Comparison of ENCODE assay signal across 18 cellular contexts in the genomic region with DNA sequence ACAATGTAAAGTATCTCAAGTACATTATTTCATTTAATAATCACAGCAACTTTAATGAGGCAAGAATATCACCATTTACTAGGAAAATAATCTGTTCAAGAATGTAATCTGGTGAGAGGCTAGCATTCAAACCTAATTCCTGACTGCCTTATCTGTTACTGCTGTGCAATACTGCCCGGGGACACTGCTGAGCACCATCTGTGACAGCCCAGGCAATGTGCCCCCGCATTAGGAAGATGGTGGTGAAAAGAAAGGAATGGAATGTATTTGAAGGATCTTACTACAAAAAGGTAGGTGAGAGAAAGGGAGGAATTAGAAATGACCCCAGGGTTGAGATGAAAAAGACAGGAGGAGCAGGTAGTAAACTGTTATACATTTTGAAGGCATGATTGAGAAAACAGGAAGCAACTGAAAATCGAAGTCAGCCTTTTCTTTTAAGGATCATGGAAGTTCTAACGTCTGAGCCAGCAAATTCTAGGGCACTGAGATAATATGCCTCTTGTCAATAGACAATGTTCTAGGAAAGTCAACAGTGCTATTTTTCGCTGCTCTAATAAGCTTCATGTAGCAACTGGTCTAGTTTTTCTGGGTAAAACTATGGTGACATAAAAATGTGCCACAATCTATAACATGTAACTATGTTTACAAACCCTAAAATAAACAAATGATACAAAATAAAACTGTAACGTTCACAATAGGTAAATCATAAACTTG.
DNase-seq lines count a peak whose midpoint lies in the region; ATAC-seq, FAIRE-seq and TF ChIP-seq lines count a peak whose summit lies in the region.
"Had no signal": no experiment of that assay in that cellular context is flagged by ENCODE, and none has a peak within 500 bp of the region (broad histone marks: within the 10 kb centered on the region; RNA-seq: fewer than 3 reads in every experiment).

No MANE protein-coding gene starts in this region.

- H4K91ac ChIP-seq in mesenchymal stem cell (ENCODE audit: low read length): no peak overlapping the region

- H3K23ac ChIP-seq in mesenchymal stem cell (ENCODE audit: low read length in 2 of 2): no peak overlapping the region

- H3K36me3 ChIP-seq in HUES6 (ENCODE audit: control insufficient read depth, insufficient read depth, low read length): peaks cover 22% of the 10 kb centered on the region; the same call in 1 of the 2 replicates
- no peaks in the 10 kb centered on the region for H3K36me3 ChIP-seq in bronchial epithelial cell (ENCODE audit: control insufficient read depth, insufficient read depth, low read length)
- peaks cover 5 to 74% of the 10 kb centered on the region in 2 experiments for H3K36me3 ChIP-seq in mesenchymal stem cell (ENCODE audit: control insufficient read depth in 1 of 2, insufficient read depth in 2 of 2, low read depth in 1 of 2, low read length in 2 of 2)

- no peak for FAIRE-seq in bronchial epithelial cell (lab: Jason Lieb, UNC)

- H3K27me3 Mint-ChIP-seq in Calu3 (ENCODE audit: unreplicated experiment): no peaks in the 10 kb centered on the region
- H3K27me3 Mint-ChIP-seq: activated B cell treated with CpG ODN at 0.5 μM for 24 hours; activated CD4-positive, alpha-beta memory T cell treated with anti-CD3 and anti-CD28 coated beads for 36 hours had no signal

- no peak overlapping the region for H3K14ac ChIP-seq in mesenchymal stem cell (ENCODE audit: low read length in 2 of 2)

- no peak overlapping the region for H4K8ac ChIP-seq in mesenchymal stem cell (ENCODE audit: low read length)

- H3K4me2 ChIP-seq in mesenchymal stem cell (ENCODE audit: low read length, poor library complexity, severe bottlenecking): no peak overlapping the region

- no peak overlapping the region for H2BK12ac ChIP-seq in mesenchymal stem cell (ENCODE audit: low read length in 2 of 2)

- H2BK15ac ChIP-seq in mesenchymal stem cell (ENCODE audit: low read depth, poor library complexity, severe bottlenecking): no peak overlapping the region

- H3K4me1 ChIP-seq in HUES6 (ENCODE audit: control insufficient read depth, insufficient read depth, low read length) (no peaks in the 10 kb centered on the region; the same call in 1 of the 2 replicates), mesenchymal stem cell (ENCODE audit: control insufficient read depth, insufficient read depth, low read depth, low read length) (peaks cover 3% of the 10 kb centered on the region)
- H3K4me1 ChIP-seq: SJCRH30 had no signal

- 0 out of 2 replicates have a peak overlapping the region, but pooled peaks have one; percentile 0 for H3K27ac ChIP-seq in HUES6 (ENCODE audit: low read depth, low read length)
- H3K27ac ChIP-seq in mesenchymal stem cell (ENCODE audit: low read length, poor library complexity, severe bottlenecking): no peak overlapping the region
- H3K27ac ChIP-seq: SJCRH30, spleen had no signal

- H3K4ac ChIP-seq in mesenchymal stem cell (ENCODE audit: low read depth in 1 of 2, low read length in 2 of 2): no peak overlapping the region

- 86% methylated on average over 5 of the region's 6 CpGs for WGBS in mesenchymal stem cell

- no peaks in the 10 kb centered on the region for H3K36me3 Mint-ChIP-seq in Calu3 (ENCODE audit: insufficient read depth, unreplicated experiment)
- H3K36me3 Mint-ChIP-seq: activated CD4-positive, alpha-beta memory T cell treated with anti-CD3 and anti-CD28 coated beads for 36 hours had no signal

- H3K4me3 Mint-ChIP-seq in Calu3 (ENCODE audit: low read depth, unreplicated experiment): no peak overlapping the region
- H3K4me3 Mint-ChIP-seq: activated B cell treated with CpG ODN at 0.5 μM for 24 hours; activated CD4-positive, alpha-beta memory T cell treated with anti-CD3 and anti-CD28 coated beads for 36 hours had no signal

- no peak overlapping the region for H2AFZ ChIP-seq in mesenchymal stem cell (ENCODE audit: low read depth, low read length)

- no peak overlapping the region for H3K4me3 ChIP-seq in HUES6 (ENCODE audit: low read depth, low read length)
- H3K4me3 ChIP-seq in bronchial epithelial cell (ENCODE audit: low read depth, low read length): no peak overlapping the region
- no peak overlapping the region for H3K4me3 ChIP-seq in mesenchymal stem cell (ENCODE audit: insufficient read depth in 1 of 2, low read depth in 1 of 2, low read length in 2 of 2)
- H3K4me3 ChIP-seq: SJCRH30, spleen had no signal

- BruUV-seq in Calu3 (replicated peaks; lab: Mats Ljungman, UMichigan): no TSS peak

- H3K4me1 Mint-ChIP-seq in Calu3 (ENCODE audit: low read depth, unreplicated experiment): no peaks in the 10 kb centered on the region
- H3K4me1 Mint-ChIP-seq: activated B cell treated with CpG ODN at 0.5 μM for 24 hours had no signal

- H3K9me3 ChIP-seq in HUES6 (ENCODE audit: control insufficient read depth, insufficient read depth, low read depth, low read length): no peaks in the 10 kb centered on the region
- H3K9me3 ChIP-seq in mesenchymal stem cell (ENCODE audit: control insufficient read depth, low read length): no peaks in the 10 kb centered on the region
- H3K9me3 ChIP-seq: SJCRH30, spleen had no signal

- no peaks in the 10 kb centered on the region for H3K9me3 Mint-ChIP-seq in Calu3 (ENCODE audit: low read depth, unreplicated experiment)
- H3K9me3 Mint-ChIP-seq: activated B cell treated with CpG ODN at 0.5 μM for 24 hours; activated CD4-positive, alpha-beta memory T cell treated with anti-CD3 and anti-CD28 coated beads for 36 hours had no signal

- ATAC-seq in HG02678 (IDR thresholded peaks at IDR 0.05; ENCODE audit: unreplicated experiment): no peak
- ATAC-seq: HCT116 had no signal

- H3K27me3 ChIP-seq in HUES6 (ENCODE audit: control insufficient read depth, insufficient read depth, low read length): no peaks in the 10 kb centered on the region
- H3K27me3 ChIP-seq in bronchial epithelial cell (ENCODE audit: control insufficient read depth, insufficient read depth, low read length): no peaks in the 10 kb centered on the region
- H3K27me3 ChIP-seq in mesenchymal stem cell (ENCODE audit: control insufficient read depth in 1 of 2, insufficient read depth in 1 of 2, low read length in 2 of 2): no peaks in the 10 kb centered on the region
- H3K27me3 ChIP-seq: SJCRH30, spleen had no signal

- CTCF ChIA-PET in Calu3 (lab: Charles Lee): no interaction called here

- H3K18ac ChIP-seq in mesenchymal stem cell (ENCODE audit: low read depth in 1 of 2, low read length in 2 of 2): peak overlapping the region; percentile 37 to 46

- no peak overlapping the region for H2AK5ac ChIP-seq in mesenchymal stem cell (ENCODE audit: low read length, severe bottlenecking)

- H2BK120ac ChIP-seq in mesenchymal stem cell (ENCODE audit: low read depth, low read length): no peak overlapping the region

- H3K27ac Mint-ChIP-seq in Calu3 (ENCODE audit: unreplicated experiment): peak overlapping the region; percentile 14
- H3K27ac Mint-ChIP-seq: activated B cell treated with CpG ODN at 0.5 μM for 24 hours; activated CD4-positive, alpha-beta memory T cell treated with anti-CD3 and anti-CD28 coated beads for 36 hours had no signal

- H3K79me1 ChIP-seq in mesenchymal stem cell (replicated peaks; ENCODE audit: low read length, poor library complexity, severe bottlenecking): no peaks in the 10 kb centered on the region

- H2BK5ac ChIP-seq in mesenchymal stem cell (ENCODE audit: low read depth, low read length, poor library complexity, severe bottlenecking): no peak overlapping the region

- DNase-seq in Calu3 (no peak), bronchial epithelial cell (ENCODE audit: low read depth) (peak; percentile 23), mesenchymal stem cell (no peak), NAMALWA (ENCODE audit: low spot score) (no peak), NCI-H345 (lab: John Stamatoyannopoulos, UW) (no peak)
- DNase-seq in stimulated activated CD4-positive, alpha-beta T cell treated with anti-CD3 and anti-CD28 coated beads, Interleukin-4, amount 100 ng/mL, for 24 hours: no peak
- DNase-seq: activated B cell treated with CpG ODN at 0.5 μM for 24 hours; activated CD4-positive, alpha-beta memory T cell treated with anti-CD3 and anti-CD28 coated beads for 36 hours; activated gamma-delta T cell treated with Interleukin-2 at 50 U/mL for 16 hours; amniotic stem cell; foreskin melanocyte; NCI-H1417; NCI-H524 treated with DMSO at 0.1 percent for 48 hours; SJCRH30; spleen had no signal

- intact Hi-C loops in Calu3 (cut with micrococcal nuclease; ENCODE audit: unreplicated experiment): no loop called here

- TF ChIP-seq CTCF in Calu3 (IDR thresholded peaks at IDR 0.05; ENCODE audit: unreplicated experiment) (no peak), bronchial epithelial cell (IDR thresholded peaks at IDR 0.05; ENCODE audit: insufficient read depth, low read length, severe bottlenecking) (no peak)

- no peak overlapping the region for H3K9ac ChIP-seq in HUES6 (ENCODE audit: low read length)
- no peak overlapping the region for H3K9ac ChIP-seq in mesenchymal stem cell (ENCODE audit: low read length)
